In genomic region chr6:168624540-168624939, GRCh38 we compare ENCODE assay signal across 1 cellular context.
TF ChIP-seq lines count a peak whose summit lies in the region.

No MANE protein-coding gene starts in this region.

TF ChIP-seq in IMR-90, 13 proteins besides CTCF, POLR2A, EP300 and RAD21 (continued from another document):
- TF ChIP-seq MAZ (IDR thresholded peaks at IDR 0.05; ENCODE audit: borderline replicate concordance, low read depth, low read length) (no peak), SMC3 (IDR thresholded peaks at IDR 0.05; ENCODE audit: low read depth, low read length) (no peak), CEBPB (IDR thresholded peaks at IDR 0.05; ENCODE audit: low read depth, low read length) (no peak), RFX5 (IDR thresholded peaks at IDR 0.05; ENCODE audit: low read depth, low read length) (no peak), FOS (IDR thresholded peaks at IDR 0.05; ENCODE audit: low read depth, low read length) (no peak), CHD1 (IDR thresholded peaks at IDR 0.05; ENCODE audit: low read depth, low read length) (no peak), RCOR1 (IDR thresholded peaks at IDR 0.05; ENCODE audit: insufficient replicate concordance, low read length) (no peak), NFE2L2 (IDR thresholded peaks at IDR 0.05; ENCODE audit: low read depth, low read length) (no peak), USF2 (IDR thresholded peaks at IDR 0.05; ENCODE audit: low read depth, low read length) (no peak)
